ENCODE assay signal across 20 cellular contexts in the genomic region with DNA sequence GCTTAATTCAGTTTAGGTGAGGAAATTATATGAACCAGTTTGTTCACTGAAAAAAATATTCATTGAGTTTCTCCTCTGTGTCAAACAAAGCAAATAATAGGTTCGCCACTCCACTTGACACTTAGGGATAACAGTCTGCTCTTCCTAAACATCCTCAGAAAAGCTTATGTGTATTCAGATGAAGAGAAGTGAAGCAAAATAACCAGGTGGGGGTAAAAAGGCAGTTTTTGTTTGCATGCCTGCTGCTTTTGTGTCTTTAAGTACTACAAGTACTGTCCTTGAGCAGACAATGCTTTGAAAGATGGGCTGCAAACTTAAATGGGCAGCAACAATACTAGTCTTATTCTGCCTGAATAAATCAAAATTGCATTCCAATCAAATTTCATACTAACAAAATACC.
"Had no signal": no experiment of that assay in that cellular context is flagged by ENCODE, and none has a peak within 500 bp of the region (broad histone marks: within the 10 kb centered on the region; RNA-seq: fewer than 3 reads in every experiment).

No MANE protein-coding gene starts in this region.

- DNase-seq: colonic mucosa; dermis blood vessel endothelial cell; erythroblast; foreskin keratinocyte; kidney glomerular epithelial cell; mammary epithelial cell; naive thymus-derived CD4-positive, alpha-beta T cell; nephron progenitor cell; psoas muscle; retina; right lobe of liver; stimulated activated CD4-positive, alpha-beta T cell treated with anti-CD3 and anti-CD28 coated beads, Interleukin-15, amount 100 ng/mL, for 24 hours; stimulated activated CD4-positive, alpha-beta T cell treated with anti-CD3 and anti-CD28 coated beads, Interleukin-1b, Interleukin-23, amount 100 ng/mL, for 48 hours; stimulated activated CD4-positive, alpha-beta T cell treated with anti-CD3 and anti-CD28 coated beads, Interleukin-4, amount 100 ng/mL, for 4 hours; stimulated activated naive B cell treated with anti-CD40 and anti-IgM and Interleukin-4, amounts not matched to agents 10 μg/mL and 1 μg/mL and 100 μg/mL, for 72 hours; stimulated activated naive CD8-positive, alpha-beta T cell treated with anti-CD3 and anti-CD28 coated beads, Interleukin-15, amount 100 ng/mL, for 72 hours; testis; upper lobe of right lung had no signal

- H3K27ac ChIP-seq: colonic mucosa, foreskin keratinocyte, neutrophil, psoas muscle, right lobe of liver, testis, tibial nerve, upper lobe of right lung had no signal

- H3K9me3 ChIP-seq: colonic mucosa, neutrophil, psoas muscle, right lobe of liver, testis, tibial nerve, upper lobe of right lung had no signal

- H3K4me3 ChIP-seq: colonic mucosa, psoas muscle, right lobe of liver, testis, tibial nerve, upper lobe of right lung had no signal

- ATAC-seq: foreskin keratinocyte; naive thymus-derived CD4-positive, alpha-beta T cell; psoas muscle; right lobe of liver; stimulated activated naive B cell treated with anti-CD40 and anti-IgM and Interleukin-4, amounts not matched to agents 10 μg/mL and 1 μg/mL and 100 μg/mL, for 72 hours; stimulated activated naive CD8-positive, alpha-beta T cell treated with anti-CD3 and anti-CD28 coated beads, Interleukin-15, amount 100 ng/mL, for 72 hours; upper lobe of right lung had no signal

- H3K27me3 ChIP-seq: colonic mucosa, foreskin keratinocyte, neutrophil, right lobe of liver, testis, tibial nerve, upper lobe of right lung had no signal

- H3K4me1 ChIP-seq: colonic mucosa, foreskin keratinocyte, psoas muscle, right lobe of liver, testis, tibial nerve, upper lobe of right lung had no signal

- H3K36me3 ChIP-seq: colonic mucosa, neutrophil, right lobe of liver, tibial nerve, upper lobe of right lung had no signal
